In the genomic region with DNA sequence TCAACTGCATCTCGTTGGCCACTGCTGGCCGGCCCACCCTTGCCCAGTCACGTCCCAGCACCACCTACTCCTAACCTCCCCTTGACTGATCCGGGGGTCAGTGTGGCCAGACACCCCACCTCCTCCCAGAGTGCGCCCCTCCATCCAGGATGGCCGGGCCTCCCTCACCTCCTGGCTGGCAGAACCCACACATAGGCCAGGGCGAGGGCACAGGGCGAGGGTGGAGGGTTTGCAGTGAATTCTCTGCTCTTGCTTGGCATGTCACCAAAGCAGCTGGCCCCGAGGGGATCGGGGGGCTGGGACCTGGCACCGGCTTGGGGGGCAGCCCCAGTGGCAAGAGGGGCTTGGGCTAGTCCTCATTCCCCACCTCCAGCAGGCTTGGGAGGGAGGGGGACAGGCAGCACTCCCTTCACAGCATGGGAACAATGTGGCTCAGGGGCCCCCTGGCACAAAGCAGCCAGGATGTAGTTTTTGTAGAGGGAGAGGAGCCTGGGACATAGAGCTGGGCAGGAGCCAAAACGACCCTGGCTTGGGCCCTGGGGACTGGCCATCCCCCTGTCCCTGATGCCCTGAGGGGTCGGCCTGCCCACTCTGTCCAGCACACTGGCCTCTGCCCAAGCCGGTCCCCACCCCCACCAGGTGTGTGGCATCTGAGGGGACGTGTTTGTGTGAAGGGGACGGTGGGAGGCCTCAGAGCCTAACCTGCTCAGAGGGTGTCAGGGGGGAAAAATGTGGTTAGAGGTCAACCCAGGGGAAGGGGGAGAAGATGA, we compare ENCODE assay signal across 13 cellular contexts. TPM values are rescaled to one million over a fixed set of nuclear protein-coding genes. Genes with fewer than 3 reads are reported as not detected.
A peak's percentile ranks its signal among the peaks of the same experiment; 100 is the strongest.
DNase-seq lines count a peak whose midpoint lies in the region; ATAC-seq, FAIRE-seq and TF ChIP-seq lines count a peak whose summit lies in the region.
"Had no signal": no experiment of that assay in that cellular context is flagged by ENCODE, and none has a peak within 500 bp of the region (broad histone marks: within the 10 kb centered on the region; RNA-seq: fewer than 3 reads in every experiment).

No MANE protein-coding gene starts in this region.

- H3K4me3 ChIP-seq in A673 (ENCODE audit: low read depth, low read length, poor library complexity, severe bottlenecking) (no peak overlapping the region), H7 (ENCODE audit: insufficient read depth, low read depth, low read length) (no peak overlapping the region), K562 (no peak overlapping the region), neural cell (ENCODE audit: low read length) (no peak overlapping the region), trophoblast cell (ENCODE audit: low read depth, low read length) (no peak overlapping the region)
- H3K4me3 ChIP-seq: GM23248 had no signal

- H3K23ac ChIP-seq in trophoblast cell (ENCODE audit: low read length), result no peak overlapping the region

- TF ChIP-seq POLR2A in K562 (conservative IDR thresholded peaks at IDR 0.05), result no peak

- no peak for DNase-seq in A673 (ENCODE audit: low spot score)
- DNase-seq in H7, result peak; percentile 59
- DNase-seq in K562 (ENCODE audit: extremely low read depth in 1 of 4, low spot score in 3 of 4), result no peak
- DNase-seq in trophoblast cell, result no peak
- DNase-seq in mesenteric fat pad (ENCODE audit: low spot score), result no peak
- no peak for DNase-seq in left colon
- DNase-seq: DMS 273 treated with DMSO at 0.1 percent for 48 hours, GM23248 had no signal

- H3K9me1 ChIP-seq in K562 (ENCODE audit: control insufficient read depth, insufficient read depth, low read length), result no peaks in the 10 kb centered on the region

- H3K4me1 ChIP-seq in A673 (ENCODE audit: insufficient read depth, low read length, poor library complexity, severe bottlenecking) (peaks cover 30% of the 10 kb centered on the region), K562 (replicated peaks in 1 of 2; ENCODE audit: control insufficient read depth in 2 of 2, insufficient read depth in 2 of 2, low read length in 2 of 2) (peaks cover 0 to 41% of the 10 kb centered on the region in 2 experiments; a peak in 2 of 5 replicates), trophoblast cell (ENCODE audit: control insufficient read depth in 1 of 2, insufficient read depth in 2 of 2, low read length in 2 of 2) (no peaks in the 10 kb centered on the region)

- FAIRE-seq in K562 (lab: Jason Lieb, UNC), result no peak
- FAIRE-seq: GM12891, H54, HepG2 had no signal

- BruUV-seq in A673 (replicated peaks; lab: Mats Ljungman, UMichigan) (no TSS peak), K562 (replicated peaks; lab: Mats Ljungman, UMichigan) (no TSS peak)

- H3K9ac ChIP-seq in K562 (ENCODE audit: insufficient read depth in 1 of 2, low read depth in 2 of 2, low read length in 2 of 2), result peak overlapping the region in 1 of 2 experiments; percentile 45; a peak in 1 of 4 replicates
- H3K9ac ChIP-seq in neural cell (ENCODE audit: low read length), result no peak overlapping the region
- no peak overlapping the region for H3K9ac ChIP-seq in trophoblast cell (ENCODE audit: low read length)
- H3K9ac ChIP-seq: GM23248 had no signal

- in situ Hi-C loops in K562 (cut with MboI), result no loop called here

- no peak overlapping the region for H4K91ac ChIP-seq in trophoblast cell (ENCODE audit: low read depth, low read length)

- H3K27ac ChIP-seq in A673 (ENCODE audit: low read depth, low read length, poor library complexity, severe bottlenecking) (peak overlapping the region; percentile 42), K562 (ENCODE audit: extremely low read depth, low read depth, low read length) (no peak overlapping the region), neural cell (ENCODE audit: low read length) (no peak overlapping the region), trophoblast cell (ENCODE audit: low read depth, low read length) (no peak overlapping the region)
- H3K27ac ChIP-seq: GM23248 had no signal

- no peak for TF ChIP-seq RAD21 in K562 (CRISPR knock-in tag; conservative IDR thresholded peaks at IDR 0.05 in 1 of 2, IDR thresholded peaks at IDR 0.05 in 1 of 2)
- TF ChIP-seq RAD21 in neural cell (conservative IDR thresholded peaks at IDR 0.05), result no peak

- H4K12ac ChIP-seq in trophoblast cell (ENCODE audit: low read depth, low read length), result no peak overlapping the region

- H2AFZ ChIP-seq in K562 (ENCODE audit: low read depth, low read length) (no peak overlapping the region), neural cell (ENCODE audit: low read depth, low read length) (no peak overlapping the region), trophoblast cell (ENCODE audit: insufficient read depth, low read length, poor library complexity) (no peak overlapping the region)
- H2AFZ ChIP-seq: GM23248 had no signal

- H3K18ac ChIP-seq in trophoblast cell (ENCODE audit: low read length), result no peak overlapping the region

- no peak overlapping the region for H2BK5ac ChIP-seq in trophoblast cell (ENCODE audit: low read depth, low read length, poor library complexity)

- no peaks in the 10 kb centered on the region for H3K79me1 ChIP-seq in trophoblast cell (ENCODE audit: low read length)

- no peaks in the 10 kb centered on the region for H3F3A ChIP-seq in neural cell (ENCODE audit: insufficient read depth, low read length, poor library complexity, severe bottlenecking)

- H3K79me2 ChIP-seq in K562 (ENCODE audit: control insufficient read depth, insufficient read depth, low read length) (no peaks in the 10 kb centered on the region), neural cell (replicated peaks; ENCODE audit: insufficient read depth, low read length) (no peaks in the 10 kb centered on the region), trophoblast cell (ENCODE audit: control insufficient read depth, insufficient read depth, low read length, poor library complexity) (no peaks in the 10 kb centered on the region)

- no peak overlapping the region for H4K8ac ChIP-seq in trophoblast cell (ENCODE audit: low read depth, low read length)

- TF ChIP-seq EP300 in K562 (IDR thresholded peaks at IDR 0.05; ENCODE audit: low read length) (no peak), neural cell (conservative IDR thresholded peaks at IDR 0.05; ENCODE audit: poor library complexity, severe bottlenecking) (no peak)

- H2BK120ac ChIP-seq in trophoblast cell (ENCODE audit: insufficient read depth, low read length, poor library complexity), result no peak overlapping the region

- H3K27me3 ChIP-seq in A673 (replicated peaks; ENCODE audit: insufficient read depth, low read depth, low read length, poor library complexity) (no peaks in the 10 kb centered on the region), H7 (ENCODE audit: control insufficient read depth, insufficient read depth, low read length) (no peaks in the 10 kb centered on the region), K562 (ENCODE audit: control insufficient read depth in 2 of 2, insufficient read depth in 2 of 2, low read length in 2 of 2) (no peaks in the 10 kb centered on the region), neural cell (ENCODE audit: insufficient read depth, low read depth, low read length) (no peaks in the 10 kb centered on the region), trophoblast cell (ENCODE audit: insufficient read depth, low read length) (no peaks in the 10 kb centered on the region)

- no peak for ATAC-seq in K562
- ATAC-seq in HG03045 (IDR thresholded peaks at IDR 0.05; ENCODE audit: unreplicated experiment), result no peak
- no peak for ATAC-seq in left colon
- ATAC-seq: HepG2 had no signal

- CTCF ChIA-PET in A673 (lab: Charles Lee), result no interaction called here
- CTCF ChIA-PET in K562 (lab: Yijun Ruan, JAX; ENCODE audit: low intra/inter-chr PET ratio), result no interaction called here

- H3K14ac ChIP-seq in trophoblast cell (ENCODE audit: low read length), result no peak overlapping the region

- H3K4ac ChIP-seq in trophoblast cell (ENCODE audit: low read depth, low read length), result no peak overlapping the region

- H2AK5ac ChIP-seq in trophoblast cell (ENCODE audit: low read length), result no peak overlapping the region

- no peak overlapping the region for H2BK12ac ChIP-seq in trophoblast cell (ENCODE audit: low read length)

- POLR2A ChIA-PET in A673 (lab: Charles Lee; ENCODE audit: low non-redundant PET) (no interaction called here), K562 (lab: Yijun Ruan, JAX) (interaction anchor here (0.6 to 0.7 kb wide), 2 partner anchors 9 to 11 kb away, joined by 3 read pairs; no protein-coding TSS in a partner anchor)

- TF ChIP-seq CTCF in A673 (conservative IDR thresholded peaks at IDR 0.05; ENCODE audit: low read depth, low read length) (no peak), K562 (IDR thresholded peaks at IDR 0.05 in 2 of 3, conservative IDR thresholded peaks at IDR 0.05 in 1 of 3; ENCODE audit: insufficient read depth in 2 of 3, low read depth in 1 of 3, low read length in 3 of 3) (no peak), neural cell (IDR thresholded peaks at IDR 0.05; ENCODE audit: poor library complexity, severe bottlenecking) (no peak)

- WGBS in K562 (ENCODE audit: insufficient coverage, low coverage, missing lambda C conversion rate), result 81% methylated on average over 16 of the region's 16 CpGs
- WGBS in trophoblast cell (ENCODE audit: extremely low coverage, insufficient coverage, insufficient read length), result no CpG with 5 or more reads among the region's 16 CpGs

- no peaks in the 10 kb centered on the region for H3K9me3 ChIP-seq in A673 (ENCODE audit: low read depth, low read length, poor library complexity, severe bottlenecking)
- H3K9me3 ChIP-seq in K562 (replicated peaks; ENCODE audit: control insufficient read depth, insufficient read depth, low read depth, low read length), result no peaks in the 10 kb centered on the region
- no peaks in the 10 kb centered on the region for H3K9me3 ChIP-seq in neural cell (ENCODE audit: low read length)
- H3K9me3 ChIP-seq in trophoblast cell (ENCODE audit: insufficient read depth, low read depth, low read length), result peaks cover 3% of the 10 kb centered on the region

- H3K4me2 ChIP-seq in K562 (ENCODE audit: insufficient read depth, low read length) (no peak overlapping the region), neural cell (ENCODE audit: low read length) (no peak overlapping the region), trophoblast cell (ENCODE audit: low read length) (no peak overlapping the region)

- peaks cover 15% of the 10 kb centered on the region for H3K36me3 ChIP-seq in A673 (ENCODE audit: insufficient read depth, low read length, poor library complexity, severe bottlenecking)
- H3K36me3 ChIP-seq in H7 (replicated peaks; ENCODE audit: control insufficient read depth, insufficient read depth, low read length), result peaks cover 14% of the 10 kb centered on the region
- peaks cover 12% of the 10 kb centered on the region; the same call in 2 of the 3 replicates for H3K36me3 ChIP-seq in K562 (ENCODE audit: control insufficient read depth, insufficient read depth, low read length)
- H3K36me3 ChIP-seq in neural cell (ENCODE audit: insufficient read depth, low read length), result peaks cover under 1% of the 10 kb centered on the region
- H3K36me3 ChIP-seq in trophoblast cell (ENCODE audit: control insufficient read depth in 1 of 2, insufficient read depth in 2 of 2, low read length in 2 of 2), result peaks cover 4 to 7% of the 10 kb centered on the region in 2 experiments

- intact Hi-C loops in A673 (cut with micrococcal nuclease; ENCODE audit: unreplicated experiment), result no loop called here
- intact Hi-C loops in K562 (cut with micrococcal nuclease), result no loop called here
- intact Hi-C loops in left colon (cut with DNase I, micrococcal nuclease), result no loop called here

- H4K20me1 ChIP-seq in K562 (replicated peaks; ENCODE audit: control insufficient read depth, insufficient read depth, low read length) (no peaks in the 10 kb centered on the region; the same call in 1 of the 2 replicates), neural cell (ENCODE audit: insufficient read depth) (no peaks in the 10 kb centered on the region)

- no peaks in the 10 kb centered on the region for H3K9me2 ChIP-seq in neural cell (ENCODE audit: insufficient read depth, low read length)

RNA-seq across cellular contexts. Expression of gene ASF1B, which starts 28.5 kb away (rescaled TPM):
- total RNA-seq in A673 (2021) (50.0 and 54.6 TPM in 2 replicates), K562 (2014; rRNA removed) (54.8 and 85.6 TPM in 2 replicates), K562 (2014; rRNA removed; fragmentation: Illumina TruSeq; extraction: Trizol) (29.4 and 30.7 TPM in 2 replicates), K562 (2015; rRNA removed; fragmentation: Illumina TruSeq; extraction: Trizol) (38.0 and 39.3 TPM in 2 replicates), K562 (2021) (59.6 and 66.6 TPM in 2 replicates), mesenteric fat pad (0.87 TPM), left colon (10 to 100 TPM in 1 of 2 donors, 1 to 10 TPM in 1; 6.5 to 12.5 TPM)
- 70.8 and 76.2 TPM in 2 replicates for total RNA-seq in H7 (2014; rRNA removed; shearing (Covaris generic))
- 7.9 and 16.6 TPM in 2 replicates for total RNA-seq in K562 (2011; cell fraction: chromatin; rRNA removed; ENCODE audit: low replicate concordance)
- total RNA-seq in K562 (2011; cell fraction: nucleolus; rRNA removed), result 18.7 and 23.9 TPM in 2 replicates
- total RNA-seq in K562 (2011; cell fraction: nucleoplasm; rRNA removed), result 14.1 and 22.4 TPM in 2 replicates
- polyA plus RNA-seq in K562 (2011; rRNA removed) (43.1 and 69.4 TPM in 2 replicates), K562 (2014; fragmentation: Illumina TruSeq; extraction: Trizol) (59.5 and 60.9 TPM in 2 replicates), K562 (2014; fragmentation: Nextera tagmentation; extraction: Ambion mirVana) (1 to 10 TPM; 6.0 to 8.0 TPM), K562 (2014; rRNA removed) (52.7 and 53.3 TPM in 2 replicates), neural cell (0.32 and 0.34 TPM in 2 replicates)
- 75.6 and 117 TPM in 2 replicates for polyA plus RNA-seq in K562 (2011; cell fraction: cytosol; rRNA removed)
- 22.8 and 25.8 TPM in 2 replicates for polyA plus RNA-seq in K562 (2011; cell fraction: nucleus; rRNA removed)
- polyA plus RNA-seq in K562 (2012), result 72.6 and 87.5 TPM in 2 replicates
- 19.4 and 39.5 TPM in 2 replicates for polyA minus RNA-seq in K562 (2011; rRNA and poly(A)+ RNA removed)
- 43.6 and 47.1 TPM in 2 replicates for polyA minus RNA-seq in K562 (2011; cell fraction: cytosol; rRNA and poly(A)+ RNA removed)
- 11.0 and 13.6 TPM in 2 replicates for polyA minus RNA-seq in K562 (2011; cell fraction: nucleus; rRNA and poly(A)+ RNA removed)
- polyA minus RNA-seq in neural cell, result not detected in 2 replicates
- 14.9 and 16.1 TPM in 2 replicates for polyA plus RNA-seq in trophoblast cell (2013)

RNA-seq across cellular contexts. Expression of gene ADGRL1, which starts 41.1 kb away (rescaled TPM):
- total RNA-seq in A673 (2021), result 66.1 and 72.0 TPM in 2 replicates
- 60.7 and 74.4 TPM in 2 replicates for total RNA-seq in H7 (2014; rRNA removed; shearing (Covaris generic))
- total RNA-seq in K562 (2011; cell fraction: chromatin; rRNA removed; ENCODE audit: low replicate concordance), result 52.8 and 150 TPM in 2 replicates
- 73.8 and 77.4 TPM in 2 replicates for total RNA-seq in K562 (2011; cell fraction: nucleolus; rRNA removed)
- 64.1 and 80.0 TPM in 2 replicates for total RNA-seq in K562 (2011; cell fraction: nucleoplasm; rRNA removed)
- total RNA-seq in K562 (2014; rRNA removed), result 10.9 TPM in 2 replicates
- total RNA-seq in K562 (2014; rRNA removed; fragmentation: Illumina TruSeq; extraction: Trizol), result 2.8 and 3.3 TPM in 2 replicates
- total RNA-seq in K562 (2015; rRNA removed; fragmentation: Illumina TruSeq; extraction: Trizol), result 6.7 and 7.6 TPM in 2 replicates
- 33.2 and 37.0 TPM in 2 replicates for total RNA-seq in K562 (2021)
- 8.6 and 14.7 TPM in 2 replicates for polyA plus RNA-seq in K562 (2011; rRNA removed)
- polyA plus RNA-seq in K562 (2011; cell fraction: cytosol; rRNA removed), result 10.0 and 19.9 TPM in 2 replicates
- polyA plus RNA-seq in K562 (2011; cell fraction: nucleus; rRNA removed), result 50.7 and 75.0 TPM in 2 replicates
- 12.4 and 16.3 TPM in 2 replicates for polyA plus RNA-seq in K562 (2012)
- 10.8 and 16.6 TPM in 2 replicates for polyA plus RNA-seq in K562 (2014; fragmentation: Illumina TruSeq; extraction: Trizol)
- under 1 TPM; 0.14 to 0.27 TPM for polyA plus RNA-seq in K562 (2014; fragmentation: Nextera tagmentation; extraction: Ambion mirVana)
- 12.6 and 20.3 TPM in 2 replicates for polyA plus RNA-seq in K562 (2014; rRNA removed)
- polyA minus RNA-seq in K562 (2011; rRNA and poly(A)+ RNA removed), result 9.3 and 13.3 TPM in 2 replicates
- 31.3 and 46.7 TPM in 2 replicates for polyA minus RNA-seq in K562 (2011; cell fraction: cytosol; rRNA and poly(A)+ RNA removed)
- polyA minus RNA-seq in K562 (2011; cell fraction: nucleus; rRNA and poly(A)+ RNA removed), result 17.5 and 24.1 TPM in 2 replicates
- 22.2 and 28.5 TPM in 2 replicates for polyA plus RNA-seq in neural cell
- 90.3 and 92.8 TPM in 2 replicates for polyA minus RNA-seq in neural cell
- polyA plus RNA-seq in trophoblast cell (2013), result 4.7 and 4.9 TPM in 2 replicates
- 27.1 TPM for total RNA-seq in mesenteric fat pad
- 10 to 100 TPM; 34.6 to 55.9 TPM for total RNA-seq in left colon

RNA-seq across cellular contexts. Expression of gene PRKACA, which starts 47.3 kb away (rescaled TPM):
- 56.7 and 77.9 TPM in 2 replicates for total RNA-seq in A673 (2021)
- total RNA-seq in H7 (2014; rRNA removed; shearing (Covaris generic)), result 31.0 and 31.7 TPM in 2 replicates
- total RNA-seq in K562 (2011; cell fraction: chromatin; rRNA removed; ENCODE audit: low replicate concordance), result 26.1 and 58.3 TPM in 2 replicates
- 30.5 and 42.7 TPM in 2 replicates for total RNA-seq in K562 (2011; cell fraction: nucleolus; rRNA removed)
- 28.7 and 35.1 TPM in 2 replicates for total RNA-seq in K562 (2011; cell fraction: nucleoplasm; rRNA removed)
- 8.4 and 12.7 TPM in 2 replicates for total RNA-seq in K562 (2014; rRNA removed)
- 10.6 and 13.0 TPM in 2 replicates for total RNA-seq in K562 (2014; rRNA removed; fragmentation: Illumina TruSeq; extraction: Trizol)
- total RNA-seq in K562 (2015; rRNA removed; fragmentation: Illumina TruSeq; extraction: Trizol), result 11.9 and 12.2 TPM in 2 replicates
- total RNA-seq in K562 (2021), result 57.8 and 63.1 TPM in 2 replicates
- 19.9 and 22.9 TPM in 2 replicates for polyA plus RNA-seq in K562 (2011; rRNA removed)
- 18.1 and 22.9 TPM in 2 replicates for polyA plus RNA-seq in K562 (2011; cell fraction: cytosol; rRNA removed)
- 9.4 and 10.8 TPM in 2 replicates for polyA plus RNA-seq in K562 (2011; cell fraction: nucleus; rRNA removed)
- polyA plus RNA-seq in K562 (2012), result 53.1 and 56.7 TPM in 2 replicates
- polyA plus RNA-seq in K562 (2014; fragmentation: Illumina TruSeq; extraction: Trizol), result 50.6 and 59.4 TPM in 2 replicates
- 1 to 10 TPM; 1.2 to 1.7 TPM for polyA plus RNA-seq in K562 (2014; fragmentation: Nextera tagmentation; extraction: Ambion mirVana)
- polyA plus RNA-seq in K562 (2014; rRNA removed), result 37.6 and 39.7 TPM in 2 replicates
- 16.0 and 20.3 TPM in 2 replicates for polyA minus RNA-seq in K562 (2011; rRNA and poly(A)+ RNA removed)
- polyA minus RNA-seq in K562 (2011; cell fraction: cytosol; rRNA and poly(A)+ RNA removed), result 18.1 and 18.7 TPM in 2 replicates
- 7.5 and 8.3 TPM in 2 replicates for polyA minus RNA-seq in K562 (2011; cell fraction: nucleus; rRNA and poly(A)+ RNA removed)
- 11.7 and 28.1 TPM in 2 replicates for polyA plus RNA-seq in neural cell
- polyA minus RNA-seq in neural cell, result 40.2 and 45.8 TPM in 2 replicates
- polyA plus RNA-seq in trophoblast cell (2013), result 55.0 and 56.5 TPM in 2 replicates
- total RNA-seq in mesenteric fat pad, result 160 TPM
- total RNA-seq in left colon, result 10 to 100 TPM; 78.8 to 80.1 TPM
